In the genomic region with DNA sequence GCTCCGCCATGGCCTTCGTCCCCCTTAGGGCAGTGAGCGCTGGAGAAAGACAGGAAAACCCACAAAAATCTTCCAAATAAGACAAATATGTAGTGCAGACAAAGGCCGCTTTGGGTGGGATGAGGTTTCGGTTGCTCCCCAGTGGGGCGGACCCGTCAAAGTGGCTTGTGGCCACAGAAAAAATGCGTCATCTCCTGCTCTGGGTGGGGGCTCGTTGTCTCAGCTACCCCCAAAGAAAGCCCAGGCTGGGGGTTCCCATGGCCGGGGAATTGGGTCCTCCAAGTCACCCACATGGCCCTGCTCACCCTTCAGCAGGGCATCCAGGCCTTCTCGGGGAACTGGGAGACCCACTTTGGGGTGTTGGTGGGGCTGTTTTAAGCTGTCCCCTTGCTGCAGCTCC, we compare ENCODE assay signal across 19 cellular contexts. TPM values are rescaled to one million over a fixed set of nuclear protein-coding genes. Genes with fewer than 3 reads are reported as not detected.
DNase-seq lines count a peak whose midpoint lies in the region; ATAC-seq lines count a peak whose summit lies in the region.
"Had no signal": no experiment of that assay in that cellular context is flagged by ENCODE, and none has a peak within 500 bp of the region (broad histone marks: within the 10 kb centered on the region; RNA-seq: fewer than 3 reads in every experiment).

No MANE protein-coding gene starts in this region.

- peaks cover 0 to 4% (median 0%) of the 10 kb centered on the region in 7 donors for H3K4me1 Mint-ChIP-seq in naive thymus-derived CD4-positive, alpha-beta T cell

- H3K4me1 ChIP-seq in SJSA1 (replicated peaks), result peaks cover 59% of the 10 kb centered on the region
- no peaks in the 10 kb centered on the region for H3K4me1 ChIP-seq in naive thymus-derived CD4-positive, alpha-beta T cell (ENCODE audit: control insufficient read depth in 2 of 2, insufficient read depth in 2 of 2, low read length in 2 of 2)

- no peaks in the 10 kb centered on the region for H3K36me3 Mint-ChIP-seq in naive thymus-derived CD4-positive, alpha-beta T cell

- H3K27me3 ChIP-seq in SJSA1 (replicated peaks), result no peaks in the 10 kb centered on the region
- H3K27me3 ChIP-seq in naive thymus-derived CD4-positive, alpha-beta T cell (ENCODE audit: control insufficient read depth in 2 of 2, insufficient read depth in 2 of 2, low read length in 2 of 2), result no peaks in the 10 kb centered on the region

- no peaks in the 10 kb centered on the region for H3K9me3 ChIP-seq in SJSA1 (replicated peaks)
- no peaks in the 10 kb centered on the region for H3K9me3 ChIP-seq in naive thymus-derived CD4-positive, alpha-beta T cell (ENCODE audit: control insufficient read depth in 2 of 3, low read length in 3 of 3)

- no peak overlapping the region for H3K4me3 ChIP-seq in SJSA1
- no peak overlapping the region for H3K4me3 ChIP-seq in naive thymus-derived CD4-positive, alpha-beta T cell (ENCODE audit: low read length)
- H3K4me3 ChIP-seq: GM12878 had no signal

- no peak overlapping the region for H3K27ac Mint-ChIP-seq in naive thymus-derived CD4-positive, alpha-beta T cell
- H3K27ac Mint-ChIP-seq: CD4-positive, alpha-beta T cell had no signal

- H3K36me3 ChIP-seq in SJSA1, result no peaks in the 10 kb centered on the region
- no peaks in the 10 kb centered on the region for H3K36me3 ChIP-seq in naive thymus-derived CD4-positive, alpha-beta T cell (ENCODE audit: control insufficient read depth in 2 of 3, insufficient read depth in 3 of 3, low read length in 3 of 3)

- H3K27me3 Mint-ChIP-seq in naive thymus-derived CD4-positive, alpha-beta T cell, result peaks cover 4 to 27% (median 8%) of the 10 kb centered on the region in 5 donors

- intact Hi-C loops in naive thymus-derived CD4-positive, alpha-beta T cell (cut with micrococcal nuclease), result no loop called here

- peak; percentile 26 for ATAC-seq in naive thymus-derived CD4-positive, alpha-beta T cell
- ATAC-seq in HG02852 (IDR thresholded peaks at IDR 0.05; ENCODE audit: unreplicated experiment), result no peak
- ATAC-seq: GM12878, PC-3 had no signal

- H3K9me3 Mint-ChIP-seq in naive thymus-derived CD4-positive, alpha-beta T cell, result no peaks in the 10 kb centered on the region
- H3K9me3 Mint-ChIP-seq: CD4-positive, alpha-beta T cell had no signal

- H3K4me3 Mint-ChIP-seq in naive thymus-derived CD4-positive, alpha-beta T cell, result no peak overlapping the region
- H3K4me3 Mint-ChIP-seq: CD4-positive, alpha-beta T cell had no signal

- peak overlapping the region; percentile 71 for H3K27ac ChIP-seq in SJSA1
- H3K27ac ChIP-seq in naive thymus-derived CD4-positive, alpha-beta T cell (ENCODE audit: low read depth, low read length), result no peak overlapping the region

- CTCF ChIA-PET in naive thymus-derived CD4-positive, alpha-beta T cell (lab: Charles Lee), result no interaction called here

- peak; percentile 25 for DNase-seq in activated CD8-positive, alpha-beta memory T cell treated with anti-CD3 and anti-CD28 coated beads, Interleukin-2, amount 50 U/mL, for 4 hours
- no peak for DNase-seq in activated CD8-positive, alpha-beta memory T cell treated with anti-CD3 and anti-CD28 coated beads, Interleukin-2, amount 50 U/mL, for 48 hours
- DNase-seq in SJSA1 (ENCODE audit: low read depth in 1 of 2, low spot score in 2 of 2), result no peak
- DNase-seq in naive thymus-derived CD4-positive, alpha-beta T cell, result no peak
- DNase-seq in stimulated activated CD8-positive, alpha-beta memory T cell treated with anti-CD3 and anti-CD28 coated beads, Interleukin-7, amount 100 ng/mL, for 1 hour (ENCODE audit: low read depth in 2 of 2), result peak; percentile 4 to 5
- no peak for DNase-seq in activated CD4-positive, alpha-beta T cell treated with anti-CD3 and anti-CD28 coated beads, Interleukin-2, amount 50 U/mL, for 48 hours
- no peak for DNase-seq in GDM1 (lab: John Stamatoyannopoulos, UW)
- DNase-seq: Calu3; CD4-positive, alpha-beta T cell; HCEC 1CT; MM.1S; NCI-H1092; NCI-H1436 treated with DMSO at 0.1 percent for 48 hours; NCI-H2029; NCI-H2171; NCI-H526 treated with DMSO at 0.1 percent for 48 hours; PC-3 had no signal

- POLR2A ChIA-PET in naive thymus-derived CD4-positive, alpha-beta T cell (lab: Charles Lee), result no interaction called here

RNA-seq across cellular contexts. Expression of gene SCUBE3, which starts 21.9 kb away (rescaled TPM):
- 2.6 and 4.7 TPM in 2 replicates for total RNA-seq in SJSA1 (2014; rRNA removed; shearing (Covaris generic))
- total RNA-seq in naive thymus-derived CD4-positive, alpha-beta T cell, result not detected
- polyA plus RNA-seq in naive thymus-derived CD4-positive, alpha-beta T cell, result under 1 TPM; 0.05 to 0.12 TPM
- total RNA-seq: CD4-positive, alpha-beta T cell had no signal

RNA-seq across cellular contexts. Expression of gene TCP11, which starts 50.8 kb away (rescaled TPM):
- 0.60 and 1.6 TPM in 2 replicates for total RNA-seq in SJSA1 (2014; rRNA removed; shearing (Covaris generic))
- total RNA-seq in naive thymus-derived CD4-positive, alpha-beta T cell, result not detected
- polyA plus RNA-seq in naive thymus-derived CD4-positive, alpha-beta T cell, result not detected
- total RNA-seq: Calu3; CD4-positive, alpha-beta T cell; GM12878 had no signal
- polyA plus RNA-seq: GM12878 had no signal

Comparison
In these comparisons a context has a peak if more than half of its experiments do, and no peak if none do; other contexts are left out.
1. DNase-seq: peak in activated CD8-positive, alpha-beta memory T cell treated with anti-CD3 and anti-CD28 coated beads, Interleukin-2, amount 50 U/mL, for 4 hours (single experiment) and stimulated activated CD8-positive, alpha-beta memory T cell treated with anti-CD3 and anti-CD28 coated beads, Interleukin-7, amount 100 ng/mL, for 1 hour (2 of 2); none in activated CD8-positive, alpha-beta memory T cell treated with anti-CD3 and anti-CD28 coated beads, Interleukin-2, amount 50 U/mL, for 48 hours (single experiment), SJSA1 (0 of 2), naive thymus-derived CD4-positive, alpha-beta T cell (0 of 9), activated CD4-positive, alpha-beta T cell treated with anti-CD3 and anti-CD28 coated beads, Interleukin-2, amount 50 U/mL, for 48 hours (0 of 2) and GDM1 (single experiment).